ENCODE assay signal across 1 cellular context in genomic region chr5:34648522-34649158, GRCh38.
TF ChIP-seq lines count a peak whose summit lies in the region.

No MANE protein-coding gene starts in this region.

TF ChIP-seq in endothelial cell of umbilical vein, 7 proteins besides CTCF, POLR2A, EP300 and RAD21 (continued from another document):
- TF ChIP-seq, protein P1, sequence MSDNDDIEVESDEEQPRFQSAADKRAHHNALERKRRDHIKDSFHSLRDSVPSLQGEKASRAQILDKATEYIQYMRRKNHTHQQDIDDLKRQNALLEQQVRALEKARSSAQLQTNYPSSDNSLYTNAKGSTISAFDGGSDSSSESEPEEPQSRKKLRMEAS (IDR thresholded peaks at IDR 0.05; ENCODE audit: insufficient read depth, insufficient read length), result no peak
- TF ChIP-seq FOS (IDR thresholded peaks at IDR 0.05; ENCODE audit: borderline replicate concordance, insufficient read depth, low read length), result no peak
